ENCODE assay signal across 8 cellular contexts in genomic region chr11:66258473-66258893, GRCh38. TPM values are rescaled to one million over a fixed set of nuclear protein-coding genes. Genes with fewer than 3 reads are reported as not detected.
A peak's percentile ranks its signal among the peaks of the same experiment; 100 is the strongest.
DNase-seq lines count a peak whose midpoint lies in the region; TF ChIP-seq lines count a peak whose summit lies in the region.

No MANE protein-coding gene starts in this region.

- H3K36me3 Mint-ChIP-seq in CD4-positive, alpha-beta memory T cell, result peaks cover 11 to 34% of the 10 kb centered on the region in 2 donors
- H3K36me3 Mint-ChIP-seq in endodermal cell (ENCODE audit: low read depth) (peaks cover 33% of the 10 kb centered on the region), neural progenitor cell (peaks cover 17% of the 10 kb centered on the region)

- H3K27ac ChIP-seq in CD4-positive, alpha-beta memory T cell (ENCODE audit: low read depth, low read length), result peak overlapping the region; percentile 88
- H3K27ac ChIP-seq in endodermal cell (ENCODE audit: low read depth, low read length) (no peak overlapping the region), neural progenitor cell (no peak overlapping the region)

- DNase-seq in CD4-positive, alpha-beta memory T cell, result no peak
- no peak for DNase-seq in NB4 (ENCODE audit: low read depth)
- no peak for DNase-seq in endodermal cell
- DNase-seq in neural progenitor cell (ENCODE audit: low spot score), result no peak
- no peak for DNase-seq in ecto neural progenitor cell (ENCODE audit: low spot score)
- no peak for DNase-seq in stimulated activated CD4-positive, alpha-beta T cell treated with anti-CD3 and anti-CD28 coated beads, Interleukin-2, amount 100 ng/mL, for 48 hours
- no peak for DNase-seq in erythroblast (lab: John Stamatoyannopoulos, UW)
- no peak for DNase-seq in activated CD4-positive, alpha-beta T cell treated with anti-CD3 and anti-CD28 coated beads for 1 hour

- H3K9ac ChIP-seq in endodermal cell (ENCODE audit: extremely low read depth, low read length, poor library complexity, severe bottlenecking) (peak overlapping the region; percentile 83), neural progenitor cell (peak overlapping the region; percentile 61)

- H3F3A ChIP-seq in neural progenitor cell (ENCODE audit: low read depth), result peaks cover 24% of the 10 kb centered on the region

- H3K27ac Mint-ChIP-seq in CD4-positive, alpha-beta memory T cell, result peak overlapping the region; percentile 82 to 99 (median 84)
- H3K27ac Mint-ChIP-seq in endodermal cell (peak overlapping the region; percentile 55), neural progenitor cell (no peak overlapping the region)

- CTCF ChIA-PET in CD4-positive, alpha-beta memory T cell (lab: Charles Lee; ENCODE audit: partially characterized antibody), result interaction anchor here (0.6 to 2.2 kb wide), 5 partner anchors 8 to 139 kb away, joined by 3 to 8 read pairs (median 4); partner anchors contain the start of gene YIF1A

- no peak overlapping the region for H2AFZ ChIP-seq in neural progenitor cell (replicated peaks)

- peak overlapping the region; percentile 69 to 97 for H3K4me3 ChIP-seq in CD4-positive, alpha-beta memory T cell (ENCODE audit: low read length in 2 of 2)
- H3K4me3 ChIP-seq in NB4 (ENCODE audit: low read depth, low read length), result peak overlapping the region; percentile 34
- peak overlapping the region; percentile 96 for H3K4me3 ChIP-seq in endodermal cell (ENCODE audit: low read length)
- peak overlapping the region; percentile 78 for H3K4me3 ChIP-seq in neural progenitor cell

- H3K27me3 ChIP-seq in CD4-positive, alpha-beta memory T cell (ENCODE audit: insufficient read depth, low read length), result no peaks in the 10 kb centered on the region
- H3K27me3 ChIP-seq in endodermal cell (ENCODE audit: control insufficient read depth, insufficient read depth, low read length, poor library complexity, severe bottlenecking), result no peaks in the 10 kb centered on the region
- H3K27me3 ChIP-seq in neural progenitor cell, result no peaks in the 10 kb centered on the region

- H3K4me1 Mint-ChIP-seq in CD4-positive, alpha-beta memory T cell, result peaks cover 17 to 38% (median 25%) of the 10 kb centered on the region in 4 donors
- H3K4me1 Mint-ChIP-seq in endodermal cell (peaks cover 4% of the 10 kb centered on the region), neural progenitor cell (peaks cover 23% of the 10 kb centered on the region)

- no peaks in the 10 kb centered on the region for H3K27me3 Mint-ChIP-seq in CD4-positive, alpha-beta memory T cell
- H3K27me3 Mint-ChIP-seq in endodermal cell (ENCODE audit: insufficient read depth), result no peaks in the 10 kb centered on the region
- H3K27me3 Mint-ChIP-seq in neural progenitor cell (ENCODE audit: insufficient read depth, low read depth), result peaks cover 9% of the 10 kb centered on the region

- WGBS in endodermal cell (ENCODE audit: insufficient coverage in 1 of 2, insufficient read length in 1 of 2), 2 experiments, result 9% methylated on average over 20 to 28 of the region's 28 CpGs

- POLR2A ChIA-PET in CD4-positive, alpha-beta memory T cell (lab: Charles Lee; ENCODE audit: partially characterized antibody), result interaction anchor here (0.7 to 1.9 kb wide), 2 partner anchors 29 to 41 kb away, joined by 3 to 6 read pairs; no protein-coding TSS in a partner anchor

- no peaks in the 10 kb centered on the region for H3K9me3 ChIP-seq in CD4-positive, alpha-beta memory T cell (ENCODE audit: control insufficient read depth in 1 of 2, low read length in 2 of 2)
- H3K9me3 ChIP-seq in endodermal cell (ENCODE audit: control insufficient read depth, low read length) (no peaks in the 10 kb centered on the region), neural progenitor cell (ENCODE audit: low read depth) (no peaks in the 10 kb centered on the region)

- peaks cover 24% of the 10 kb centered on the region for H3K4me1 ChIP-seq in CD4-positive, alpha-beta memory T cell (ENCODE audit: insufficient read depth, low read length)
- H3K4me1 ChIP-seq in endodermal cell (ENCODE audit: control insufficient read depth, insufficient read depth, low read length), result no peaks in the 10 kb centered on the region
- peaks cover 7% of the 10 kb centered on the region for H3K4me1 ChIP-seq in neural progenitor cell

- peaks cover 17% of the 10 kb centered on the region for H3K79me2 ChIP-seq in neural progenitor cell (ENCODE audit: low read depth)

- TF ChIP-seq POLR2A in NB4 (IDR thresholded peaks at IDR 0.05; ENCODE audit: extremely low read depth, insufficient read length), result no peak
- no peak for TF ChIP-seq POLR2A in erythroblast (IDR thresholded peaks at IDR 0.05; ENCODE audit: low read length)

- H3K9me3 Mint-ChIP-seq in CD4-positive, alpha-beta memory T cell, result peaks cover 0 to 9% (median 0%) of the 10 kb centered on the region in 8 donors
- H3K9me3 Mint-ChIP-seq in endodermal cell, result no peaks in the 10 kb centered on the region
- no peaks in the 10 kb centered on the region for H3K9me3 Mint-ChIP-seq in neural progenitor cell

- peak overlapping the region; percentile 88 for H3K4me2 ChIP-seq in neural progenitor cell

- peaks cover 30% of the 10 kb centered on the region for H4K20me1 ChIP-seq in neural progenitor cell (ENCODE audit: low read depth)

- TF ChIP-seq CTCF in NB4 (IDR thresholded peaks at IDR 0.05; ENCODE audit: low read depth, low read length) (no peak), endodermal cell (conservative IDR thresholded peaks at IDR 0.05) (peak; percentile 32), neural progenitor cell (IDR thresholded peaks at IDR 0.05) (peak; percentile 10)

- intact Hi-C loops in CD4-positive, alpha-beta memory T cell (cut with micrococcal nuclease), result no loop called here

- peaks cover 18% of the 10 kb centered on the region for H3K36me3 ChIP-seq in CD4-positive, alpha-beta memory T cell (ENCODE audit: insufficient read depth, low read length)
- H3K36me3 ChIP-seq in endodermal cell (ENCODE audit: control insufficient read depth, insufficient read depth, low read length), result peaks cover 33% of the 10 kb centered on the region
- peaks cover 4% of the 10 kb centered on the region for H3K36me3 ChIP-seq in neural progenitor cell

- H3K4me3 Mint-ChIP-seq in CD4-positive, alpha-beta memory T cell, result peak overlapping the region; percentile 72 to 95 (median 92)
- H3K4me3 Mint-ChIP-seq in endodermal cell (peak overlapping the region; percentile 86), neural progenitor cell (peak overlapping the region; percentile 91)

RNA-seq across cellular contexts. Expression of gene KLC2, which starts 1.0 kb away (rescaled TPM):
- 10 to 100 TPM; 33.6 to 34.0 TPM for total RNA-seq in CD4-positive, alpha-beta memory T cell
- 1 to 10 TPM; 1.7 to 7.3 TPM for polyA plus RNA-seq in CD4-positive, alpha-beta memory T cell
- 10 to 100 TPM; 52.0 to 69.2 TPM for total RNA-seq in endodermal cell
- 51.3 TPM for polyA plus RNA-seq in endodermal cell (2013, experiment 1 of 2)
- 38.8 TPM for polyA plus RNA-seq in endodermal cell (2013, experiment 2 of 2)
- total RNA-seq in neural progenitor cell (ENCODE audit: low replicate concordance), result 10.6 and 38.2 TPM in 2 replicates

RNA-seq across cellular contexts. Expression of gene RAB1B, which starts 10.0 kb away (rescaled TPM):
- total RNA-seq in CD4-positive, alpha-beta memory T cell, result 10 to 100 TPM; 76.4 to 79.4 TPM
- 10 to 100 TPM in 1 of 2 donors, 1 to 10 TPM in 1; 9.7 to 15.2 TPM for polyA plus RNA-seq in CD4-positive, alpha-beta memory T cell
- 100 to 1,000 TPM; 122 to 126 TPM for total RNA-seq in endodermal cell
- polyA plus RNA-seq in endodermal cell (2013, experiment 1 of 2), result 110 TPM
- polyA plus RNA-seq in endodermal cell (2013, experiment 2 of 2), result 101 TPM
- total RNA-seq in neural progenitor cell (ENCODE audit: low replicate concordance), result 54.0 and 85.5 TPM in 2 replicates

RNA-seq across cellular contexts. Expression of gene CNIH2, which starts 19.5 kb away (rescaled TPM):
- total RNA-seq in CD4-positive, alpha-beta memory T cell, result 1 to 10 TPM; 1.4 to 1.8 TPM
- polyA plus RNA-seq in CD4-positive, alpha-beta memory T cell, result not detected
- total RNA-seq in endodermal cell (1 to 10 TPM; 3.5 to 3.8 TPM), neural progenitor cell (ENCODE audit: low replicate concordance) (5.6 and 5.7 TPM in 2 replicates)
- 74.4 TPM for polyA plus RNA-seq in endodermal cell (2013, experiment 1 of 2)
- 67.1 TPM for polyA plus RNA-seq in endodermal cell (2013, experiment 2 of 2)

RNA-seq across cellular contexts. Expression of gene YIF1A, which starts 30.5 kb away (rescaled TPM):
- total RNA-seq in CD4-positive, alpha-beta memory T cell, result 10 to 100 TPM; 40.4 to 45.1 TPM
- 10 to 100 TPM; 53.4 to 77.5 TPM for polyA plus RNA-seq in CD4-positive, alpha-beta memory T cell
- total RNA-seq in endodermal cell (10 to 100 TPM; 70.6 to 80.1 TPM), neural progenitor cell (ENCODE audit: low replicate concordance) (19.0 and 41.0 TPM in 2 replicates)
- 55.2 TPM for polyA plus RNA-seq in endodermal cell (2013, experiment 1 of 2)
- polyA plus RNA-seq in endodermal cell (2013, experiment 2 of 2), result 51.0 TPM

RNA-seq across cellular contexts. Expression of gene TMEM151A, which starts 33.2 kb away (rescaled TPM):
- not detected for total RNA-seq in CD4-positive, alpha-beta memory T cell
- polyA plus RNA-seq in CD4-positive, alpha-beta memory T cell, result not detected
- total RNA-seq in endodermal cell, result under 1 TPM in 1 of 2 donors, not detected in 1; 0.20 TPM
- 0.50 TPM for polyA plus RNA-seq in endodermal cell (2013, experiment 1 of 2)
- polyA plus RNA-seq in endodermal cell (2013, experiment 2 of 2), result 0.41 TPM
- total RNA-seq in neural progenitor cell (ENCODE audit: low replicate concordance), result 0.03 TPM in 1 of 2 replicates, not detected in the other

Comparison
In these comparisons a context has a peak if more than half of its experiments do, and no peak if none do; other contexts are left out.
1. H3K4me3 ChIP-seq: peak in every context shown above with its lines; median percentile 96 in endodermal cell; 83 in CD4-positive, alpha-beta memory T cell; 78 in neural progenitor cell; 34 in NB4.